19 cellular contexts compared by ENCODE assay signal in genomic region chr14:36724162-36724561, GRCh38.
"Had no signal": no experiment of that assay in that cellular context is flagged by ENCODE, and none has a peak within 500 bp of the region (broad histone marks: within the 10 kb centered on the region; RNA-seq: fewer than 3 reads in every experiment).

No MANE protein-coding gene starts in this region.

- H3K27ac ChIP-seq: coronary artery, epithelial cell of prostate, esophagus squamous epithelium, gastroesophageal sphincter, spleen, tibial nerve, upper lobe of right lung had no signal

- H3K4me1 ChIP-seq: esophagus squamous epithelium, gastroesophageal sphincter, spleen, upper lobe of right lung had no signal

- H3K9me3 ChIP-seq: esophagus squamous epithelium, gastroesophageal sphincter, spleen, tibial nerve, upper lobe of right lung had no signal

- H3K4me3 ChIP-seq: coronary artery, esophagus squamous epithelium, gastroesophageal sphincter, spleen, tibial nerve, upper lobe of right lung had no signal

- H3K36me3 ChIP-seq: esophagus squamous epithelium, gastroesophageal sphincter, spleen, tibial nerve, upper lobe of right lung had no signal

- ATAC-seq: gastroesophageal sphincter; naive thymus-derived CD4-positive, alpha-beta T cell; sciatic nerve; stimulated activated memory B cell treated with anti-CD40 and anti-IgM and Interleukin-4, amounts not matched to agents 10 μg/mL and 1 μg/mL and 100 μg/mL, for 72 hours; upper lobe of right lung had no signal

- H3K27me3 ChIP-seq: esophagus squamous epithelium, gastroesophageal sphincter, spleen, tibial nerve, upper lobe of right lung had no signal

- H3K4me3 Mint-ChIP-seq: naive thymus-derived CD4-positive, alpha-beta T cell; stimulated activated memory B cell treated with anti-CD40 and anti-IgM and Interleukin-4, amounts not matched to agents 10 μg/mL and 1 μg/mL and 100 μg/mL, for 72 hours; stimulated activated naive CD8-positive, alpha-beta T cell treated with anti-CD3 and anti-CD28 coated beads, Interleukin-15, Interleukin-2, amounts not matched to agents 100 ng/mL and 50 ng/mL, for 24 hours had no signal

- H3K36me3 Mint-ChIP-seq: naive thymus-derived CD4-positive, alpha-beta T cell; stimulated activated memory B cell treated with anti-CD40 and anti-IgM and Interleukin-4, amounts not matched to agents 10 μg/mL and 1 μg/mL and 100 μg/mL, for 72 hours had no signal

- H3K27me3 Mint-ChIP-seq: stimulated activated memory B cell treated with anti-CD40 and anti-IgM and Interleukin-4, amounts not matched to agents 10 μg/mL and 1 μg/mL and 100 μg/mL, for 72 hours; stimulated activated naive CD8-positive, alpha-beta T cell treated with anti-CD3 and anti-CD28 coated beads, Interleukin-15, Interleukin-2, amounts not matched to agents 100 ng/mL and 50 ng/mL, for 24 hours had no signal

- H3K4me1 Mint-ChIP-seq: naive thymus-derived CD4-positive, alpha-beta T cell; stimulated activated memory B cell treated with anti-CD40 and anti-IgM and Interleukin-4, amounts not matched to agents 10 μg/mL and 1 μg/mL and 100 μg/mL, for 72 hours had no signal

- DNase-seq: effector CD8-positive, alpha-beta T cell; esophagus squamous epithelium; foreskin fibroblast; glutamatergic neuron; kidney glomerular epithelial cell; naive thymus-derived CD4-positive, alpha-beta T cell; posterior cingulate gyrus; spleen; stimulated activated CD4-positive, alpha-beta T cell treated with anti-CD3 and anti-CD28 coated beads, Interleukin-15, amount 100 ng/mL, for 24 hours; stimulated activated CD4-positive, alpha-beta T cell treated with anti-CD3 and anti-CD28 coated beads, Interleukin-1b, Interleukin-23, amount 100 ng/mL, for 48 hours; stimulated activated CD4-positive, alpha-beta T cell treated with anti-CD3 and anti-CD28 coated beads, Interleukin-4, amount 100 ng/mL, for 24 hours; upper lobe of right lung had no signal

- H3K9me3 Mint-ChIP-seq: stimulated activated memory B cell treated with anti-CD40 and anti-IgM and Interleukin-4, amounts not matched to agents 10 μg/mL and 1 μg/mL and 100 μg/mL, for 72 hours; stimulated activated naive CD8-positive, alpha-beta T cell treated with anti-CD3 and anti-CD28 coated beads, Interleukin-15, Interleukin-2, amounts not matched to agents 100 ng/mL and 50 ng/mL, for 24 hours had no signal

- H3K27ac Mint-ChIP-seq: naive thymus-derived CD4-positive, alpha-beta T cell; stimulated activated memory B cell treated with anti-CD40 and anti-IgM and Interleukin-4, amounts not matched to agents 10 μg/mL and 1 μg/mL and 100 μg/mL, for 72 hours; stimulated activated naive CD8-positive, alpha-beta T cell treated with anti-CD3 and anti-CD28 coated beads, Interleukin-15, Interleukin-2, amounts not matched to agents 100 ng/mL and 50 ng/mL, for 24 hours had no signal
